Comparison of ENCODE assay signal across 1 cellular context in the genomic region with DNA sequence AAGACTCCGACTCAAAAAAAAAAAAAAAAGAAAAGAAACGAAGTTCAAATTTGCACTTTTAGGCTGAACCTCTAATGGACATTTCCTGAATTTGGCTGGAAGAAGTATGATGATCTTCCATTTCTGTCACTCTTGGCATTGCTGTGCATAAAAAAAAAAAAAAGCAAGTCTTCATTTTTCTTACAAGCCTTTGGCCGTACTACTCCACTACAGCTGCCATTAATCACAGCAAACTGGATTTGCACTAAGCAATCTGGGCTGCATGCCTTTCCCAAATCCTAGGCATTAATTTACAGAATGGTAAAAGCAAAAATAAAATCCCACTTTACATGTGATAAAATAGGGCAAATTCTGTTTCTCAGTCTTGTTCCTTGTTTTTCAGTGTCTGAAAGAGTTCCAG.
TF ChIP-seq lines count a peak whose summit lies in the region.

No MANE protein-coding gene starts in this region.

TF ChIP-seq in GM23338, 12 proteins besides CTCF, POLR2A, EP300 and RAD21:
- TF ChIP-seq ZNF462 (CRISPR knock-in tag; IDR thresholded peaks at IDR 0.05) (no peak), NANOG (IDR thresholded peaks at IDR 0.05; ENCODE audit: borderline replicate concordance) (no peak), ZNF114 (CRISPR knock-in tag; IDR thresholded peaks at IDR 0.05) (no peak), EZH2 (IDR thresholded peaks at IDR 0.05; ENCODE audit: low read depth, unreplicated experiment) (no peak), EZH2phosphoT487 (IDR thresholded peaks at IDR 0.05; ENCODE audit: unreplicated experiment) (no peak), REST (IDR thresholded peaks at IDR 0.05; ENCODE audit: unreplicated experiment) (no peak), ZNF331 (CRISPR knock-in tag; IDR thresholded peaks at IDR 0.05; ENCODE audit: low read depth) (no peak), JUNB (IDR thresholded peaks at IDR 0.05; ENCODE audit: unreplicated experiment) (no peak), STAT1 (IDR thresholded peaks at IDR 0.05; ENCODE audit: unreplicated experiment) (no peak), POLR2AphosphoS5 (IDR thresholded peaks at IDR 0.05; ENCODE audit: low read depth) (no peak), CREB1 (CRISPR knock-in tag; IDR thresholded peaks at IDR 0.05; ENCODE audit: low read depth) (no peak)
- TF ChIP-seq, protein P1, sequence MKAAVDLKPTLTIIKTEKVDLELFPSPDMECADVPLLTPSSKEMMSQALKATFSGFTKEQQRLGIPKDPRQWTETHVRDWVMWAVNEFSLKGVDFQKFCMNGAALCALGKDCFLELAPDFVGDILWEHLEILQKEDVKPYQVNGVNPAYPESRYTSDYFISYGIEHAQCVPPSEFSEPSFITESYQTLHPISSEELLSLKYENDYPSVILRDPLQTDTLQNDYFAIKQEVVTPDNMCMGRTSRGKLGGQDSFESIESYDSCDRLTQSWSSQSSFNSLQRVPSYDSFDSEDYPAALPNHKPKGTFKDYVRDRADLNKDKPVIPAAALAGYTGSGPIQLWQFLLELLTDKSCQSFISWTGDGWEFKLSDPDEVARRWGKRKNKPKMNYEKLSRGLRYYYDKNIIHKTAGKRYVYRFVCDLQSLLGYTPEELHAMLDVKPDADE (IDR thresholded peaks at IDR 0.05) = no peak
